In the genomic region with DNA sequence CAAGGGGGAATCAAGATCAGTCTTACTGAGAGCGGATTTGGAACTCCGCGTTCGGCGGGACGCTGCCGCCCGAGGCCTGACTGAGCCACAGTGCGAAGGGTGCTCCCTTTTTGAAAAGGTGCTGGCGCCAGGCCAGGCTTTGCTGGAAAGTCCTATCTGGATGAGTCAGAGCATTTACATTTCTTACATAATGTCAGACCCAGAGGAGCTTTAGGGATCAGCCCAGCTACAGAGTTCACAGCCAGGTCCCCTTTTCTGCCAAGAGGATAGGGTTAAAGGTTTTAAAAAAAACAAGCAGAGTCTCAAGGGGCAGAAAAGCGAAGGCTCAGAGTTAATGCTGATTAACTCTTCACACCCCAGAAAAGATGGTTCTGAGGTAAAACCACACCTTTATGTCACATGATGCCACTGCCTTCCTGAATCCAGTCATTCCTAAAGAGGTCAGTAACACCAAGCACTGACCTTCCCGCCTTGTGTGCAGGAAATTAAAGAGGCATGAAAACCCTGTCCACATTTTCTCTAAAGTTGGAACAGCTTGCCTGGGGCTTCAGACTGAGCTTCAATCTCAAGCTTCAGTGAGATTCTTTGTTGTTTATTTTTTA, we compare ENCODE assay signal across 1 cellular context.
A peak's percentile ranks its signal among the peaks of the same experiment; 100 is the strongest.
TF ChIP-seq lines count a peak whose summit lies in the region.

No MANE protein-coding gene starts in this region.

TF ChIP-seq in HepG2, 621 proteins besides CTCF, POLR2A, EP300 and RAD21 (continued from another document and continues in another):
- TF ChIP-seq, protein P1, sequence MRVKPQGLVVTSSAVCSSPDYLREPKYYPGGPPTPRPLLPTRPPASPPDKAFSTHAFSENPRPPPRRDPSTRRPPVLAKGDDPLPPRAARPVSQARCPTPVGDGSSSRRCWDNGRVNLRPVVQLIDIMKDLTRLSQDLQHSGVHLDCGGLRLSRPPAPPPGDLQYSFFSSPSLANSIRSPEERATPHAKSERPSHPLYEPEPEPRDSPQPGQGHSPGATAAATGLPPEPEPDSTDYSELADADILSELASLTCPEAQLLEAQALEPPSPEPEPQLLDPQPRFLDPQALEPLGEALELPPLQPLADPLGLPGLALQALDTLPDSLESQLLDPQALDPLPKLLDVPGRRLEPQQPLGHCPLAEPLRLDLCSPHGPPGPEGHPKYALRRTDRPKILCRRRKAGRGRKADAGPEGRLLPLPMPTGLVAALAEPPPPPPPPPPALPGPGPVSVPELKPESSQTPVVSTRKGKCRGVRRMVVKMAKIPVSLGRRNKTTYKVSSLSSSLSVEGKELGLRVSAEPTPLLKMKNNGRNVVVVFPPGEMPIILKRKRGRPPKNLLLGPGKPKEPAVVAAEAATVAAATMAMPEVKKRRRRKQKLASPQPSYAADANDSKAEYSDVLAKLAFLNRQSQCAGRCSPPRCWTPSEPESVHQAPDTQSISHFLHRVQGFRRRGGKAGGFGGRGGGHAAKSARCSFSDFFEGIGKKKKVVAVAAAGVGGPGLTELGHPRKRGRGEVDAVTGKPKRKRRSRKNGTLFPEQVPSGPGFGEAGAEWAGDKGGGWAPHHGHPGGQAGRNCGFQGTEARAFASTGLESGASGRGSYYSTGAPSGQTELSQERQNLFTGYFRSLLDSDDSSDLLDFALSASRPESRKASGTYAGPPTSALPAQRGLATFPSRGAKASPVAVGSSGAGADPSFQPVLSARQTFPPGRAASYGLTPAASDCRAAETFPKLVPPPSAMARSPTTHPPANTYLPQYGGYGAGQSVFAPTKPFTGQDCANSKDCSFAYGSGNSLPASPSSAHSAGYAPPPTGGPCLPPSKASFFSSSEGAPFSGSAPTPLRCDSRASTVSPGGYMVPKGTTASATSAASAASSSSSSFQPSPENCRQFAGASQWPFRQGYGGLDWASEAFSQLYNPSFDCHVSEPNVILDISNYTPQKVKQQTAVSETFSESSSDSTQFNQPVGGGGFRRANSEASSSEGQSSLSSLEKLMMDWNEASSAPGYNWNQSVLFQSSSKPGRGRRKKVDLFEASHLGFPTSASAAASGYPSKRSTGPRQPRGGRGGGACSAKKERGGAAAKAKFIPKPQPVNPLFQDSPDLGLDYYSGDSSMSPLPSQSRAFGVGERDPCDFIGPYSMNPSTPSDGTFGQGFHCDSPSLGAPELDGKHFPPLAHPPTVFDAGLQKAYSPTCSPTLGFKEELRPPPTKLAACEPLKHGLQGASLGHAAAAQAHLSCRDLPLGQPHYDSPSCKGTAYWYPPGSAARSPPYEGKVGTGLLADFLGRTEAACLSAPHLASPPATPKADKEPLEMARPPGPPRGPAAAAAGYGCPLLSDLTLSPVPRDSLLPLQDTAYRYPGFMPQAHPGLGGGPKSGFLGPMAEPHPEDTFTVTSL (CRISPR knock-in tag; IDR thresholded peaks at IDR 0.05; ENCODE audit: borderline replicate concordance), result peak; percentile 59; the same call in 1 of the 2 replicates
- TF ChIP-seq EZH2 (conservative IDR thresholded peaks at IDR 0.05; ENCODE audit: low read depth, low read length) (no peak), TOPORS (CRISPR knock-in tag; IDR thresholded peaks at IDR 0.05) (0 out of 2 replicates have a peak, but pooled peaks have one; percentile 15), DNMT1 (CRISPR knock-in tag; IDR thresholded peaks at IDR 0.05) (no peak), NFYC (CRISPR knock-in tag; IDR thresholded peaks at IDR 0.05) (no peak), ZNF331 (CRISPR knock-in tag; IDR thresholded peaks at IDR 0.05) (0 out of 2 replicates have a peak, but pooled peaks have one; percentile 22), SUZ12 (IDR thresholded peaks at IDR 0.05; ENCODE audit: low read depth, low read length) (no peak), ZFP36 (IDR thresholded peaks at IDR 0.05; ENCODE audit: borderline replicate concordance, low read depth, low read length, partially characterized antibody) (no peak), SCMH1 (CRISPR knock-in tag; IDR thresholded peaks at IDR 0.05; ENCODE audit: borderline replicate concordance) (no peak), GTF2F1 (IDR thresholded peaks at IDR 0.05; ENCODE audit: low read length) (no peak), YEATS2 (CRISPR knock-in tag; IDR thresholded peaks at IDR 0.05; ENCODE audit: borderline replicate concordance) (0 out of 2 replicates have a peak, but pooled peaks have one; percentile 27), ATM (IDR thresholded peaks at IDR 0.05; ENCODE audit: borderline replicate concordance) (no peak), ZNF350 (CRISPR knock-in tag; IDR thresholded peaks at IDR 0.05; ENCODE audit: borderline replicate concordance, low read depth) (no peak; the same call in 1 of the 2 replicates), SMARCE1 (IDR thresholded peaks at IDR 0.05; ENCODE audit: borderline replicate concordance) (no peak), POLR2AphosphoS5 (IDR thresholded peaks at IDR 0.05; ENCODE audit: low read depth, low read length) (no peak), ZNF7 (CRISPR knock-in tag; IDR thresholded peaks at IDR 0.05) (no peak), NCOA1 (CRISPR knock-in tag; IDR thresholded peaks at IDR 0.05) (no peak), ZBTB7B (CRISPR knock-in tag; IDR thresholded peaks at IDR 0.05) (peak; percentile 28; the same call in 1 of the 2 replicates)
- TF ChIP-seq, protein P2, sequence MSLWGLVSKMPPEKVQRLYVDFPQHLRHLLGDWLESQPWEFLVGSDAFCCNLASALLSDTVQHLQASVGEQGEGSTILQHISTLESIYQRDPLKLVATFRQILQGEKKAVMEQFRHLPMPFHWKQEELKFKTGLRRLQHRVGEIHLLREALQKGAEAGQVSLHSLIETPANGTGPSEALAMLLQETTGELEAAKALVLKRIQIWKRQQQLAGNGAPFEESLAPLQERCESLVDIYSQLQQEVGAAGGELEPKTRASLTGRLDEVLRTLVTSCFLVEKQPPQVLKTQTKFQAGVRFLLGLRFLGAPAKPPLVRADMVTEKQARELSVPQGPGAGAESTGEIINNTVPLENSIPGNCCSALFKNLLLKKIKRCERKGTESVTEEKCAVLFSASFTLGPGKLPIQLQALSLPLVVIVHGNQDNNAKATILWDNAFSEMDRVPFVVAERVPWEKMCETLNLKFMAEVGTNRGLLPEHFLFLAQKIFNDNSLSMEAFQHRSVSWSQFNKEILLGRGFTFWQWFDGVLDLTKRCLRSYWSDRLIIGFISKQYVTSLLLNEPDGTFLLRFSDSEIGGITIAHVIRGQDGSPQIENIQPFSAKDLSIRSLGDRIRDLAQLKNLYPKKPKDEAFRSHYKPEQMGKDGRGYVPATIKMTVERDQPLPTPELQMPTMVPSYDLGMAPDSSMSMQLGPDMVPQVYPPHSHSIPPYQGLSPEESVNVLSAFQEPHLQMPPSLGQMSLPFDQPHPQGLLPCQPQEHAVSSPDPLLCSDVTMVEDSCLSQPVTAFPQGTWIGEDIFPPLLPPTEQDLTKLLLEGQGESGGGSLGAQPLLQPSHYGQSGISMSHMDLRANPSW (CRISPR knock-in tag; IDR thresholded peaks at IDR 0.05; ENCODE audit: borderline replicate concordance), result no peak
- TF ChIP-seq, protein P3, sequence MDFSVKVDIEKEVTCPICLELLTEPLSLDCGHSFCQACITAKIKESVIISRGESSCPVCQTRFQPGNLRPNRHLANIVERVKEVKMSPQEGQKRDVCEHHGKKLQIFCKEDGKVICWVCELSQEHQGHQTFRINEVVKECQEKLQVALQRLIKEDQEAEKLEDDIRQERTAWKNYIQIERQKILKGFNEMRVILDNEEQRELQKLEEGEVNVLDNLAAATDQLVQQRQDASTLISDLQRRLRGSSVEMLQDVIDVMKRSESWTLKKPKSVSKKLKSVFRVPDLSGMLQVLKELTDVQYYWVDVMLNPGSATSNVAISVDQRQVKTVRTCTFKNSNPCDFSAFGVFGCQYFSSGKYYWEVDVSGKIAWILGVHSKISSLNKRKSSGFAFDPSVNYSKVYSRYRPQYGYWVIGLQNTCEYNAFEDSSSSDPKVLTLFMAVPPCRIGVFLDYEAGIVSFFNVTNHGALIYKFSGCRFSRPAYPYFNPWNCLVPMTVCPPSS (IDR thresholded peaks at IDR 0.05), result no peak
- TF ChIP-seq, protein P4, sequence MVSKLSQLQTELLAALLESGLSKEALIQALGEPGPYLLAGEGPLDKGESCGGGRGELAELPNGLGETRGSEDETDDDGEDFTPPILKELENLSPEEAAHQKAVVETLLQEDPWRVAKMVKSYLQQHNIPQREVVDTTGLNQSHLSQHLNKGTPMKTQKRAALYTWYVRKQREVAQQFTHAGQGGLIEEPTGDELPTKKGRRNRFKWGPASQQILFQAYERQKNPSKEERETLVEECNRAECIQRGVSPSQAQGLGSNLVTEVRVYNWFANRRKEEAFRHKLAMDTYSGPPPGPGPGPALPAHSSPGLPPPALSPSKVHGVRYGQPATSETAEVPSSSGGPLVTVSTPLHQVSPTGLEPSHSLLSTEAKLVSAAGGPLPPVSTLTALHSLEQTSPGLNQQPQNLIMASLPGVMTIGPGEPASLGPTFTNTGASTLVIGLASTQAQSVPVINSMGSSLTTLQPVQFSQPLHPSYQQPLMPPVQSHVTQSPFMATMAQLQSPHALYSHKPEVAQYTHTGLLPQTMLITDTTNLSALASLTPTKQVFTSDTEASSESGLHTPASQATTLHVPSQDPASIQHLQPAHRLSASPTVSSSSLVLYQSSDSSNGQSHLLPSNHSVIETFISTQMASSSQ (IDR thresholded peaks at IDR 0.05; ENCODE audit: low read depth), result no peak
- TF ChIP-seq, protein P4 (CRISPR knock-in tag; IDR thresholded peaks at IDR 0.05; ENCODE audit: borderline replicate concordance), result no peak
- TF ChIP-seq, protein P5, sequence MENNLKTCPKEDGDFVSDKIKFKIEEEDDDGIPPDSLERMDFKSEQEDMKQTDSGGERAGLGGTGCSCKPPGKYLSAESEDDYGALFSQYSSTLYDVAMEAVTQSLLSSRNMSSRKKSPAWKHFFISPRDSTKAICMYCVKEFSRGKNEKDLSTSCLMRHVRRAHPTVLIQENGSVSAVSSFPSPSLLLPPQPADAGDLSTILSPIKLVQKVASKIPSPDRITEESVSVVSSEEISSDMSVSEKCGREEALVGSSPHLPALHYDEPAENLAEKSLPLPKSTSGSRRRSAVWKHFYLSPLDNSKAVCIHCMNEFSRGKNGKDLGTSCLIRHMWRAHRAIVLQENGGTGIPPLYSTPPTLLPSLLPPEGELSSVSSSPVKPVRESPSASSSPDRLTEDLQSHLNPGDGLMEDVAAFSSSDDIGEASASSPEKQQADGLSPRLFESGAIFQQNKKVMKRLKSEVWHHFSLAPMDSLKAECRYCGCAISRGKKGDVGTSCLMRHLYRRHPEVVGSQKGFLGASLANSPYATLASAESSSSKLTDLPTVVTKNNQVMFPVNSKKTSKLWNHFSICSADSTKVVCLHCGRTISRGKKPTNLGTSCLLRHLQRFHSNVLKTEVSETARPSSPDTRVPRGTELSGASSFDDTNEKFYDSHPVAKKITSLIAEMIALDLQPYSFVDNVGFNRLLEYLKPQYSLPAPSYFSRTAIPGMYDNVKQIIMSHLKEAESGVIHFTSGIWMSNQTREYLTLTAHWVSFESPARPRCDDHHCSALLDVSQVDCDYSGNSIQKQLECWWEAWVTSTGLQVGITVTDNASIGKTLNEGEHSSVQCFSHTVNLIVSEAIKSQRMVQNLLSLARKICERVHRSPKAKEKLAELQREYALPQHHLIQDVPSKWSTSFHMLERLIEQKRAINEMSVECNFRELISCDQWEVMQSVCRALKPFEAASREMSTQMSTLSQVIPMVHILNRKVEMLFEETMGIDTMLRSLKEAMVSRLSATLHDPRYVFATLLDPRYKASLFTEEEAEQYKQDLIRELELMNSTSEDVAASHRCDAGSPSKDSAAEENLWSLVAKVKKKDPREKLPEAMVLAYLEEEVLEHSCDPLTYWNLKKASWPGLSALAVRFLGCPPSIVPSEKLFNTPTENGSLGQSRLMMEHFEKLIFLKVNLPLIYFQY (CRISPR knock-in tag; IDR thresholded peaks at IDR 0.05; ENCODE audit: borderline replicate concordance), result peak; percentile 42; the same call in 1 of the 2 replicates
- TF ChIP-seq, protein P6, sequence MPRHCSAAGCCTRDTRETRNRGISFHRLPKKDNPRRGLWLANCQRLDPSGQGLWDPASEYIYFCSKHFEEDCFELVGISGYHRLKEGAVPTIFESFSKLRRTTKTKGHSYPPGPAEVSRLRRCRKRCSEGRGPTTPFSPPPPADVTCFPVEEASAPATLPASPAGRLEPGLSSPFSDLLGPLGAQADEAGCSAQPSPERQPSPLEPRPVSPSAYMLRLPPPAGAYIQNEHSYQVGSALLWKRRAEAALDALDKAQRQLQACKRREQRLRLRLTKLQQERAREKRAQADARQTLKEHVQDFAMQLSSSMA (CRISPR knock-in tag; IDR thresholded peaks at IDR 0.05), result no peak
- TF ChIP-seq, protein P7, sequence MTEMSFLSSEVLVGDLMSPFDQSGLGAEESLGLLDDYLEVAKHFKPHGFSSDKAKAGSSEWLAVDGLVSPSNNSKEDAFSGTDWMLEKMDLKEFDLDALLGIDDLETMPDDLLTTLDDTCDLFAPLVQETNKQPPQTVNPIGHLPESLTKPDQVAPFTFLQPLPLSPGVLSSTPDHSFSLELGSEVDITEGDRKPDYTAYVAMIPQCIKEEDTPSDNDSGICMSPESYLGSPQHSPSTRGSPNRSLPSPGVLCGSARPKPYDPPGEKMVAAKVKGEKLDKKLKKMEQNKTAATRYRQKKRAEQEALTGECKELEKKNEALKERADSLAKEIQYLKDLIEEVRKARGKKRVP (CRISPR knock-in tag; IDR thresholded peaks at IDR 0.05), result no peak
- TF ChIP-seq, protein P8, sequence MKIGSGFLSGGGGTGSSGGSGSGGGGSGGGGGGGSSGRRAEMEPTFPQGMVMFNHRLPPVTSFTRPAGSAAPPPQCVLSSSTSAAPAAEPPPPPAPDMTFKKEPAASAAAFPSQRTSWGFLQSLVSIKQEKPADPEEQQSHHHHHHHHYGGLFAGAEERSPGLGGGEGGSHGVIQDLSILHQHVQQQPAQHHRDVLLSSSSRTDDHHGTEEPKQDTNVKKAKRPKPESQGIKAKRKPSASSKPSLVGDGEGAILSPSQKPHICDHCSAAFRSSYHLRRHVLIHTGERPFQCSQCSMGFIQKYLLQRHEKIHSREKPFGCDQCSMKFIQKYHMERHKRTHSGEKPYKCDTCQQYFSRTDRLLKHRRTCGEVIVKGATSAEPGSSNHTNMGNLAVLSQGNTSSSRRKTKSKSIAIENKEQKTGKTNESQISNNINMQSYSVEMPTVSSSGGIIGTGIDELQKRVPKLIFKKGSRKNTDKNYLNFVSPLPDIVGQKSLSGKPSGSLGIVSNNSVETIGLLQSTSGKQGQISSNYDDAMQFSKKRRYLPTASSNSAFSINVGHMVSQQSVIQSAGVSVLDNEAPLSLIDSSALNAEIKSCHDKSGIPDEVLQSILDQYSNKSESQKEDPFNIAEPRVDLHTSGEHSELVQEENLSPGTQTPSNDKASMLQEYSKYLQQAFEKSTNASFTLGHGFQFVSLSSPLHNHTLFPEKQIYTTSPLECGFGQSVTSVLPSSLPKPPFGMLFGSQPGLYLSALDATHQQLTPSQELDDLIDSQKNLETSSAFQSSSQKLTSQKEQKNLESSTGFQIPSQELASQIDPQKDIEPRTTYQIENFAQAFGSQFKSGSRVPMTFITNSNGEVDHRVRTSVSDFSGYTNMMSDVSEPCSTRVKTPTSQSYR (CRISPR knock-in tag; IDR thresholded peaks at IDR 0.05; ENCODE audit: borderline replicate concordance), result no peak
